In genomic region chr12:76083246-76083735, GRCh38 we compare ENCODE assay signal across 8 cellular contexts. TPM values are rescaled to one million over a fixed set of nuclear protein-coding genes. Genes with fewer than 3 reads are reported as not detected.
DNase-seq lines count a peak whose midpoint lies in the region; ATAC-seq and TF ChIP-seq lines count a peak whose summit lies in the region.

No MANE protein-coding gene starts in this region.

- H3K27ac ChIP-seq in Peyer's patch, result peak overlapping the region; percentile 92 to 99 (median 98)
- peak overlapping the region; percentile 87 for H3K27ac ChIP-seq in epithelial cell of prostate
- H3K27ac ChIP-seq in parathyroid adenoma, result peak overlapping the region; percentile 95

- H3K4me3 Mint-ChIP-seq in Calu3 (ENCODE audit: low read depth, unreplicated experiment), result peak overlapping the region; percentile 99

- intact Hi-C loops in Calu3 (cut with micrococcal nuclease; ENCODE audit: unreplicated experiment), result loop anchor here (5.0 to 10.0 kb wide), 2 partner anchors 374 to 472 kb away; partner anchors contain the start of gene OSBPL8

- H3K9me3 ChIP-seq in Peyer's patch, result no peaks in the 10 kb centered on the region
- H3K9me3 ChIP-seq in parathyroid adenoma (ENCODE audit: control insufficient read depth, low read length), result peaks cover 2% of the 10 kb centered on the region

- H3K36me3 ChIP-seq in Peyer's patch (no peaks in the 10 kb centered on the region), parathyroid adenoma (ENCODE audit: control insufficient read depth, insufficient read depth, low read length) (no peaks in the 10 kb centered on the region)

- H3K27ac Mint-ChIP-seq in Calu3 (ENCODE audit: unreplicated experiment), result peak overlapping the region; percentile 97

- peak overlapping the region; percentile 97 for H2AFZ ChIP-seq in parathyroid adenoma

- no peak for ATAC-seq in HG03095 (IDR thresholded peaks at IDR 0.05; ENCODE audit: unreplicated experiment)
- no peak for ATAC-seq in GM19395 (IDR thresholded peaks at IDR 0.05; ENCODE audit: unreplicated experiment)

- H3K79me2 ChIP-seq in parathyroid adenoma, result peaks cover 42% of the 10 kb centered on the region

- no peak for TF ChIP-seq POLR2A in Peyer's patch (IDR thresholded peaks at IDR 0.05)

- no peak overlapping the region for H3K9ac ChIP-seq in parathyroid adenoma

- CTCF ChIA-PET in Calu3 (lab: Charles Lee), result interaction anchor here (1.0 to 1.6 kb wide), 2 partner anchors 340 to 373 kb away, joined by 3 to 4 read pairs; no protein-coding TSS in a partner anchor

- H3K4me3 ChIP-seq in Peyer's patch (peak overlapping the region; percentile 69 to 95 (median 84)), parathyroid adenoma (ENCODE audit: low read depth, low read length) (peak overlapping the region; percentile 85)

- H3K27me3 Mint-ChIP-seq in Calu3 (ENCODE audit: unreplicated experiment), result no peaks in the 10 kb centered on the region

- TF ChIP-seq CTCF in Calu3 (IDR thresholded peaks at IDR 0.05; ENCODE audit: unreplicated experiment) (no peak), Peyer's patch (IDR thresholded peaks at IDR 0.05) (no peak), parathyroid adenoma (IDR thresholded peaks at IDR 0.05) (no peak)

- H3K27me3 ChIP-seq in Peyer's patch (no peaks in the 10 kb centered on the region), parathyroid adenoma (ENCODE audit: control insufficient read depth, insufficient read depth, low read length) (no peaks in the 10 kb centered on the region)

- DNase-seq in Calu3 (no peak), Peyer's patch (no peak), epithelial cell of prostate (ENCODE audit: low read depth, low spot score) (no peak), NCI-H748 (lab: John Stamatoyannopoulos, UW; ENCODE audit: unreplicated experiment) (no peak), amniotic stem cell (lab: John Stamatoyannopoulos, UW) (no peak)

- H3K4me1 Mint-ChIP-seq in Calu3 (ENCODE audit: low read depth, unreplicated experiment), result peaks cover 35% of the 10 kb centered on the region

- H3K4me2 ChIP-seq in parathyroid adenoma (ENCODE audit: low read length), result peak overlapping the region; percentile 95

- no TSS peak for BruUV-seq in Calu3 (replicated peaks; lab: Mats Ljungman, UMichigan)

- H3K36me3 Mint-ChIP-seq in Calu3 (ENCODE audit: insufficient read depth, unreplicated experiment), result peaks cover 48% of the 10 kb centered on the region

- H3K4me1 ChIP-seq in Peyer's patch (peaks cover 0 to 15% (median 0%) of the 10 kb centered on the region in 4 donors), parathyroid adenoma (no peaks in the 10 kb centered on the region)

- peaks cover 4% of the 10 kb centered on the region for H3K9me3 Mint-ChIP-seq in Calu3 (ENCODE audit: low read depth, unreplicated experiment)

RNA-seq across cellular contexts. Expression of gene NAP1L1, which starts 1.2 kb away (rescaled TPM):
- total RNA-seq in Calu3 (2022) (394 and 467 TPM in 2 replicates), Peyer's patch (100 to 1,000 TPM in 1 of 4 donors, 10 to 100 TPM in 3; 49.6 to 334 (median 79.7) TPM)

RNA-seq across cellular contexts. Expression of gene PHLDA1, which starts 51.7 kb away (rescaled TPM):
- total RNA-seq in Calu3 (2022) (143 and 151 TPM in 2 replicates), Peyer's patch (10 to 100 TPM in 1 of 4 donors, 1 to 10 TPM in 3; 4.6 to 25.6 (median 6.0) TPM)
